In the genomic region with DNA sequence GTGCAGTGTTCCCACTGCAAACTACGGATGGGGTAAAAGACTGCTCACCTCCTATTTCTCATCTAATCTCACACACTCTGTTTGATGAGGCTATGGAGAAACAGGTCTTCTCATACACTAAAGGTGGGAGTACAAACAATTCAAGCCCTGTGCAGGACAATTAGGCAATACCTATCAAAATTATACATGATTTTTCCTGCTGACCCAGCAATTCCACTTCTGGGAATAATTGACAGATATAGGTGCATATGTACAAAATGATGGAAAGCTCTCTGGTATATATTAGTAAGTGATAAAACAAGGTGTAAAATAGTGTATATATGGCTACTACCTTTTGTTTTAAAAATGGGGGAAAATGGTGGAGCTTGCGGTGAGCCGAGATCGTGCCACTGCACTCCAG, we compare ENCODE assay signal across 1 cellular context.
TF ChIP-seq lines count a peak whose summit lies in the region.

No MANE protein-coding gene starts in this region.

TF ChIP-seq in K562, 482 proteins besides CTCF, POLR2A, EP300 and RAD21 (continued from another document):
- TF ChIP-seq, protein P1, sequence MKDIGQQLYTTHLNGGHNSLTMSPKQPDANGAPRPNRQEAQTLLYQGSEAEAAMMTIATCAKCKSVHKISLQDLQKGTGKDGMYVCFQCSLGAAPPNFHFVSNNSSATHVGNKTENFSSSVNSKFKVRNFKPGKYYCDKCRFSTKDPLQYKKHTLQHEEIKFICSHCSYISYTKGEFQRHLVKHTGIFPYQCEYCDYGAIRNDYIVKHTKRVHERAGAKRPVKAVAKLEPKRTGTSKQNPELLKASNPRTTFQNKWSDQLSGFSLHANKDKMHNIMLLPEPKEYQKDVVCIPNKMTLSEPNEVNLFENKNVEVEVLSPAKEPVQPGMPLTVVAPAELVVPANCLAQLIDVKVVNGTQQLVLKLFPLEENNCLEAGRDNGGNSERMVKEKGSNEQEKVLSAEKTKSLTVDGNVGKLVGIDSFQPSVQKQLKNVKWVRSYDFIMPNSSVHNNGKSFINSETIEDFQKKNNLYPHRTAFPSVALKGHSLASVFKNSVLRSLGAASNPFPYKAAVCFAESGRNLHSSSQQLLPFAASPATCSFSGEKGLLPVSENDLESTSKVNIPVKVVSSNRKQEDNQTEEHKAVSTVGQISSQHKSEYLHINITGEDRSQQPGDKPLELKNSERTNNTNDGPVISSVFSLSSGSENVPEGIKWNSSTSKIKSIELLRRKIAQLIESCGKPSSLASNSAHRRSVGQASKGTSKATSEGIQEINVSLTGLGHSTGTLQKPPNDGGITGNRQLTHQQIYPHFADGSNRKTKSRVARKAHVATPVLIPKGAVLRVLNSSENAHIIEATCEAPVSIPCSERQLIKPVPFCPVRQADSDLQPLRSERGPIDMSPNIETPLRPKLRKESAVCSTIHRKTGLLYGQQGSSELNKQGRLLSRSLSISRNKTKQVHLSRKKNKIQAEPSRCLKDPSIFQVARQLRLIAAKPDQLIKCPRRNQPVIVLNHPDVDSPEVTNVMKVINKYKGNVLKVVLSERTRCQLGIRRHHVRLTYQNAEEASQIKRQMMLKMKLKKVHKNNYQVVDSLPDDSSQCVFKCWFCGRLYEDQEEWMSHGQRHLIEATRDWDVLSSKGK (CRISPR knock-in tag; IDR thresholded peaks at IDR 0.05): no peak
- no peak for TF ChIP-seq ZZZ3 (IDR thresholded peaks at IDR 0.05)
- TF ChIP-seq JUND (IDR thresholded peaks at IDR 0.05; ENCODE audit: borderline replicate concordance, low read depth, low read length): no peak
- TF ChIP-seq JUND (tag; IDR thresholded peaks at IDR 0.05; ENCODE audit: borderline replicate concordance, low read depth, low read length): no peak
- TF ChIP-seq, protein P2, sequence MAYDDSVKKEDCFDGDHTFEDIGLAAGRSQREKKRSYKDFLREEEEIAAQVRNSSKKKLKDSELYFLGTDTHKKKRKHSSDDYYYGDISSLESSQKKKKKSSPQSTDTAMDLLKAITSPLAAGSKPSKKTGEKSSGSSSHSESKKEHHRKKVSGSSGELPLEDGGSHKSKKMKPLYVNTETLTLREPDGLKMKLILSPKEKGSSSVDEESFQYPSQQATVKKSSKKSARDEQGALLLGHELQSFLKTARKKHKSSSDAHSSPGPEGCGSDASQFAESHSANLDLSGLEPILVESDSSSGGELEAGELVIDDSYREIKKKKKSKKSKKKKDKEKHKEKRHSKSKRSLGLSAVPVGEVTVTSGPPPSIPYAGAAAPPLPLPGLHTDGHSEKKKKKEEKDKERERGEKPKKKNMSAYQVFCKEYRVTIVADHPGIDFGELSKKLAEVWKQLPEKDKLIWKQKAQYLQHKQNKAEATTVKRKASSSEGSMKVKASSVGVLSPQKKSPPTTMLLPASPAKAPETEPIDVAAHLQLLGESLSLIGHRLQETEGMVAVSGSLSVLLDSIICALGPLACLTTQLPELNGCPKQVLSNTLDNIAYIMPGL (CRISPR knock-in tag; IDR thresholded peaks at IDR 0.05): no peak
- TF ChIP-seq ZNF316 (IDR thresholded peaks at IDR 0.05): peak; percentile 55
- TF ChIP-seq, protein P3, sequence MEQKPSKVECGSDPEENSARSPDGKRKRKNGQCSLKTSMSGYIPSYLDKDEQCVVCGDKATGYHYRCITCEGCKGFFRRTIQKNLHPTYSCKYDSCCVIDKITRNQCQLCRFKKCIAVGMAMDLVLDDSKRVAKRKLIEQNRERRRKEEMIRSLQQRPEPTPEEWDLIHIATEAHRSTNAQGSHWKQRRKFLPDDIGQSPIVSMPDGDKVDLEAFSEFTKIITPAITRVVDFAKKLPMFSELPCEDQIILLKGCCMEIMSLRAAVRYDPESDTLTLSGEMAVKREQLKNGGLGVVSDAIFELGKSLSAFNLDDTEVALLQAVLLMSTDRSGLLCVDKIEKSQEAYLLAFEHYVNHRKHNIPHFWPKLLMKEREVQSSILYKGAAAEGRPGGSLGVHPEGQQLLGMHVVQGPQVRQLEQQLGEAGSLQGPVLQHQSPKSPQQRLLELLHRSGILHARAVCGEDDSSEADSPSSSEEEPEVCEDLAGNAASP (IDR thresholded peaks at IDR 0.05): no peak
- TF ChIP-seq, protein P4, sequence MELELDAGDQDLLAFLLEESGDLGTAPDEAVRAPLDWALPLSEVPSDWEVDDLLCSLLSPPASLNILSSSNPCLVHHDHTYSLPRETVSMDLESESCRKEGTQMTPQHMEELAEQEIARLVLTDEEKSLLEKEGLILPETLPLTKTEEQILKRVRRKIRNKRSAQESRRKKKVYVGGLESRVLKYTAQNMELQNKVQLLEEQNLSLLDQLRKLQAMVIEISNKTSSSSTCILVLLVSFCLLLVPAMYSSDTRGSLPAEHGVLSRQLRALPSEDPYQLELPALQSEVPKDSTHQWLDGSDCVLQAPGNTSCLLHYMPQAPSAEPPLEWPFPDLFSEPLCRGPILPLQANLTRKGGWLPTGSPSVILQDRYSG (tag; conservative IDR thresholded peaks at IDR 0.05; ENCODE audit: low read depth): no peak
- no peak for TF ChIP-seq SRSF1 (IDR thresholded peaks at IDR 0.05; ENCODE audit: low read depth, low read length)
- TF ChIP-seq NFIX (CRISPR knock-in tag; IDR thresholded peaks at IDR 0.05; ENCODE audit: low read depth): no peak
- peak; percentile 29; the same call in 1 of the 2 replicates for TF ChIP-seq MAFK (IDR thresholded peaks at IDR 0.05; ENCODE audit: low read length)
- TF ChIP-seq, protein P5, sequence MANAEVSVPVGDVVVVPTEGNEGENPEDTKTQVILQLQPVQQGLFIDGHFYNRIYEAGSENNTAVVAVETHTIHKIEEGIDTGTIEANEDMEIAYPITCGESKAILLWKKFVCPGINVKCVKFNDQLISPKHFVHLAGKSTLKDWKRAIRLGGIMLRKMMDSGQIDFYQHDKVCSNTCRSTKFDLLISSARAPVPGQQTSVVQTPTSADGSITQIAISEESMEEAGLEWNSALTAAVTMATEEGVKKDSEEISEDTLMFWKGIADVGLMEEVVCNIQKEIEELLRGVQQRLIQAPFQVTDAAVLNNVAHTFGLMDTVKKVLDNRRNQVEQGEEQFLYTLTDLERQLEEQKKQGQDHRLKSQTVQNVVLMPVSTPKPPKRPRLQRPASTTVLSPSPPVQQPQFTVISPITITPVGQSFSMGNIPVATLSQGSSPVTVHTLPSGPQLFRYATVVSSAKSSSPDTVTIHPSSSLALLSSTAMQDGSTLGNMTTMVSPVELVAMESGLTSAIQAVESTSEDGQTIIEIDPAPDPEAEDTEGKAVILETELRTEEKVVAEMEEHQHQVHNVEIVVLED (CRISPR knock-in tag; IDR thresholded peaks at IDR 0.05): no peak
